In genomic region chr16:11556945-11557720, GRCh38 we compare ENCODE assay signal across 12 cellular contexts. TPM values are rescaled to one million over a fixed set of nuclear protein-coding genes. Genes with fewer than 3 reads are reported as not detected.
A peak's percentile ranks its signal among the peaks of the same experiment; 100 is the strongest.
DNase-seq lines count a peak whose midpoint lies in the region; ATAC-seq and TF ChIP-seq lines count a peak whose summit lies in the region.
"Had no signal": no experiment of that assay in that cellular context is flagged by ENCODE, and none has a peak within 500 bp of the region (broad histone marks: within the 10 kb centered on the region; RNA-seq: fewer than 3 reads in every experiment).

No MANE protein-coding gene starts in this region.

- TF ChIP-seq POLR2A in gastrocnemius medialis (IDR thresholded peaks at IDR 0.05): no peak

- peaks cover 0 to 12% (median 0%) of the 10 kb centered on the region in 11 donors for H3K9me3 ChIP-seq in heart right ventricle
- no peaks in the 10 kb centered on the region for H3K9me3 ChIP-seq in gastrocnemius medialis
- H3K9me3 ChIP-seq: right lobe of liver had no signal

- TF ChIP-seq CTCF in heart right ventricle (IDR thresholded peaks at IDR 0.05) (no peak), gastrocnemius medialis (IDR thresholded peaks at IDR 0.05 in 4 of 5, conservative IDR thresholded peaks at IDR 0.05 in 1 of 5) (no peak), foreskin keratinocyte (conservative IDR thresholded peaks at IDR 0.05) (no peak)

- H3K27ac ChIP-seq in heart right ventricle (peak overlapping the region in 7 of 10 donors; percentile 5 to 84 (median 60)), temporal lobe (ENCODE audit: low read depth, low read length) (peak overlapping the region; percentile 97), gastrocnemius medialis (peak overlapping the region in 2 of 4 donors; percentile 35 to 39), foreskin keratinocyte (no peak overlapping the region)
- H3K27ac ChIP-seq: right lobe of liver had no signal

- no peak for ATAC-seq in heart right ventricle
- ATAC-seq in activated CD8-positive, alpha-beta T cell treated with anti-CD3 and anti-CD28 coated beads, Interleukin-2, amount 10 ng/mL, durations not matched to agents 7 days and 5 days: no peak
- no peak for ATAC-seq in gastrocnemius medialis
- no peak for ATAC-seq in foreskin keratinocyte
- ATAC-seq: right lobe of liver had no signal

- no peaks in the 10 kb centered on the region for H3K27me3 Mint-ChIP-seq in activated CD8-positive, alpha-beta T cell treated with anti-CD3 and anti-CD28 coated beads, Interleukin-2, amount 10 ng/mL, durations not matched to agents 7 days and 5 days (ENCODE audit: low read depth)
- H3K27me3 Mint-ChIP-seq in immature natural killer cell (ENCODE audit: low read depth in 3 of 3): peaks cover 42 to 60% (median 47%) of the 10 kb centered on the region in 3 donors

- H3K4me1 Mint-ChIP-seq in activated CD8-positive, alpha-beta T cell treated with anti-CD3 and anti-CD28 coated beads, Interleukin-2, amount 10 ng/mL, durations not matched to agents 7 days and 5 days (ENCODE audit: low read depth): peaks cover 56% of the 10 kb centered on the region
- peaks cover 80 to 89% of the 10 kb centered on the region in 2 donors for H3K4me1 Mint-ChIP-seq in immature natural killer cell

- H3K4me3 ChIP-seq in heart right ventricle: no peak overlapping the region
- no peak overlapping the region for H3K4me3 ChIP-seq in gastrocnemius medialis
- H3K4me3 ChIP-seq: MG63, right lobe of liver had no signal

- H3K9me3 Mint-ChIP-seq in activated CD8-positive, alpha-beta T cell treated with anti-CD3 and anti-CD28 coated beads, Interleukin-2, amount 10 ng/mL, durations not matched to agents 7 days and 5 days (ENCODE audit: insufficient read depth): no peaks in the 10 kb centered on the region
- peaks cover 0 to 3% (median under 1%) of the 10 kb centered on the region in 6 donors for H3K9me3 Mint-ChIP-seq in immature natural killer cell

- peaks cover 2 to 61% (median 33%) of the 10 kb centered on the region in 9 donors for H3K4me1 ChIP-seq in heart right ventricle
- peaks cover 8 to 9% of the 10 kb centered on the region in 2 donors for H3K4me1 ChIP-seq in gastrocnemius medialis
- peaks cover 20% of the 10 kb centered on the region for H3K4me1 ChIP-seq in foreskin keratinocyte

- in situ Hi-C loops in gastrocnemius medialis (cut with MboI; ENCODE audit: low sequenced_read_pairs in 4 of 4): no loop called here

- intact Hi-C loops in heart right ventricle (cut with DNase I): loop anchor here in 1 of 10 donors (2.0 kb wide), 1 partner anchor 58 kb away; no protein-coding TSS in a partner anchor
- intact Hi-C loops in cardiac septum (cut with DNase I): no loop called here
- intact Hi-C loops in gastrocnemius medialis (cut with DNase I; ENCODE audit: low total_unique reads): no loop called here

- CTCF ChIA-PET in activated CD8-positive, alpha-beta T cell treated with anti-CD3 and anti-CD28 coated beads, Interleukin-2, amount 10 ng/mL, durations not matched to agents 7 days and 5 days (lab: Charles Lee): interaction anchor here (2.0 kb wide), 1 partner anchor 25 kb away, joined by 5 read pairs; no protein-coding TSS in a partner anchor

- H3K36me3 ChIP-seq in heart right ventricle (peaks cover 0 to 80% (median 20%) of the 10 kb centered on the region in 9 donors), gastrocnemius medialis (peaks cover 0 to 32% of the 10 kb centered on the region in 2 donors)

- POLR2A ChIA-PET in activated CD8-positive, alpha-beta T cell treated with anti-CD3 and anti-CD28 coated beads, Interleukin-2, amount 10 ng/mL, durations not matched to agents 7 days and 5 days (lab: Charles Lee): interaction anchor here (1.0 kb wide), 1 partner anchor 241 kb away, joined by 3 read pairs; no protein-coding TSS in a partner anchor

- 83 to 88% methylated on average over 9 of the region's 9 CpGs for WGBS in heart right ventricle, 2 donors

- no peak overlapping the region for H3K4me3 Mint-ChIP-seq in activated CD8-positive, alpha-beta T cell treated with anti-CD3 and anti-CD28 coated beads, Interleukin-2, amount 10 ng/mL, durations not matched to agents 7 days and 5 days
- peak overlapping the region; percentile 78 to 84 (median 83) for H3K4me3 Mint-ChIP-seq in immature natural killer cell
- H3K4me3 Mint-ChIP-seq: mesothelial cell of epicardium had no signal

- H3K36me3 Mint-ChIP-seq in activated CD8-positive, alpha-beta T cell treated with anti-CD3 and anti-CD28 coated beads, Interleukin-2, amount 10 ng/mL, durations not matched to agents 7 days and 5 days (ENCODE audit: low read depth): peaks cover 62% of the 10 kb centered on the region
- H3K36me3 Mint-ChIP-seq in immature natural killer cell: peaks cover 30 to 56% (median 46%) of the 10 kb centered on the region in 3 donors

- H3K27me3 ChIP-seq in heart right ventricle (no peaks in the 10 kb centered on the region), gastrocnemius medialis (no peaks in the 10 kb centered on the region), foreskin keratinocyte (no peaks in the 10 kb centered on the region)
- H3K27me3 ChIP-seq: MG63, right lobe of liver had no signal

- peak overlapping the region; percentile 48 for H3K27ac Mint-ChIP-seq in activated CD8-positive, alpha-beta T cell treated with anti-CD3 and anti-CD28 coated beads, Interleukin-2, amount 10 ng/mL, durations not matched to agents 7 days and 5 days
- H3K27ac Mint-ChIP-seq in immature natural killer cell: peak overlapping the region; percentile 97 to 100 (median 100)

- no peak for DNase-seq in heart right ventricle
- no peak for DNase-seq in cardiac septum (ENCODE audit: low spot score)
- no peak for DNase-seq in activated CD8-positive, alpha-beta T cell treated with anti-CD3 and anti-CD28 coated beads, Interleukin-2, amount 10 ng/mL, durations not matched to agents 7 days and 5 days
- peak; percentile 65 to 75 (median 71) for DNase-seq in immature natural killer cell
- DNase-seq in gastrocnemius medialis: no peak
- DNase-seq in AML-193 (lab: John Stamatoyannopoulos, UW): no peak
- DNase-seq in foreskin keratinocyte: no peak
- DNase-seq: MG63, NCI-H226 had no signal

RNA-seq across cellular contexts. Expression of gene LITAF, which starts 29.6 kb away (rescaled TPM):
- total RNA-seq in heart right ventricle (10 to 100 TPM; 29.5 to 96.9 (median 41.6) TPM), cardiac septum (40.5 TPM), temporal lobe (13.0 TPM), gastrocnemius medialis (10 to 100 TPM; 11.2 to 30.1 (median 19.4) TPM), foreskin keratinocyte (91.8 and 109 TPM in 2 replicates)
- polyA plus RNA-seq in heart right ventricle (10 to 100 TPM; 13.3 to 19.2 TPM), immature natural killer cell (1,000 to 10,000 TPM; 1,031 to 1,827 (median 1,086) TPM), foreskin keratinocyte (83.9 and 86.1 TPM in 2 replicates)
- 10 to 100 TPM; 79.4 to 80.5 TPM for total RNA-seq in activated CD8-positive, alpha-beta T cell treated with anti-CD3 and anti-CD28 coated beads, Interleukin-2, amount 10 ng/mL, durations not matched to agents 7 days and 5 days

Comparison
In these comparisons a context has a peak if more than half of its experiments do, and no peak if none do; other contexts are left out.
1. DNase-seq: peak in immature natural killer cell (3 of 3); none in heart right ventricle (0 of 2), cardiac septum (single experiment), activated CD8-positive, alpha-beta T cell treated with anti-CD3 and anti-CD28 coated beads, Interleukin-2, amount 10 ng/mL, durations not matched to agents 7 days and 5 days (single experiment), gastrocnemius medialis (0 of 2), AML-193 (0 of 2) and foreskin keratinocyte (0 of 2).